In genomic region chr1:165369255-165369848, GRCh38 we compare ENCODE assay signal across 8 cellular contexts. TPM values are rescaled to one million over a fixed set of nuclear protein-coding genes. Genes with fewer than 3 reads are reported as not detected.
DNase-seq lines count a peak whose midpoint lies in the region; ATAC-seq and TF ChIP-seq lines count a peak whose summit lies in the region.

No MANE protein-coding gene starts in this region.

- no peak overlapping the region for H2AK5ac ChIP-seq in mesendoderm (ENCODE audit: low read length)

- H3K18ac ChIP-seq in mesendoderm (ENCODE audit: low read length) = no peak overlapping the region

- no peak for TF ChIP-seq EP300 in suprapubic skin (IDR thresholded peaks at IDR 0.05)

- in situ Hi-C loops in G401 (cut with HindIII; ENCODE audit: low sequenced_read_pairs) = no loop called here

- no peaks in the 10 kb centered on the region for H3K79me2 ChIP-seq in mesendoderm (ENCODE audit: control insufficient read depth, insufficient read depth, low read length)

- peak; percentile 42 to 88 for TF ChIP-seq CTCF in suprapubic skin (IDR thresholded peaks at IDR 0.05)

- TF ChIP-seq POLR2A in suprapubic skin (IDR thresholded peaks at IDR 0.05) = no peak

- H3K9me3 ChIP-seq in suprapubic skin = no peaks in the 10 kb centered on the region

- H3K27ac ChIP-seq in mesendoderm (ENCODE audit: low read depth, low read length) = no peak overlapping the region
- H3K27ac ChIP-seq in suprapubic skin = no peak overlapping the region

- no peak overlapping the region for H3K4ac ChIP-seq in mesendoderm (ENCODE audit: low read depth, low read length)

- no peaks in the 10 kb centered on the region for H3K79me1 ChIP-seq in mesendoderm (ENCODE audit: low read length)

- H3K56ac ChIP-seq in mesendoderm (ENCODE audit: low read length) = no peak overlapping the region

- H3K4me1 ChIP-seq in mesendoderm (ENCODE audit: control insufficient read depth, low read depth, low read length) (no peaks in the 10 kb centered on the region), suprapubic skin (peaks cover 18% of the 10 kb centered on the region)

- peak; percentile 25 for DNase-seq in G401 (ENCODE audit: low spot score)
- DNase-seq in NAMALWA (ENCODE audit: low spot score) = peak; percentile 72
- DNase-seq in activated CD4-positive, alpha-beta T cell treated with anti-CD3 and anti-CD28 coated beads for 1 hour = peak; percentile 22
- peak; percentile 16 to 52 for DNase-seq in dermis microvascular lymphatic vessel endothelial cell (ENCODE audit: low read depth in 2 of 2)
- DNase-seq in mesendoderm = peak; percentile 56
- peak in 1 of 2 donors; percentile 66 for DNase-seq in suprapubic skin (ENCODE audit: low spot score in 2 of 2)
- no peak for DNase-seq in T1000 (lab: John Stamatoyannopoulos, UW)

- no peak overlapping the region for H4K5ac ChIP-seq in mesendoderm (ENCODE audit: low read length)

- H2BK15ac ChIP-seq in mesendoderm (replicated peaks; ENCODE audit: low read depth) = no peak overlapping the region

- ATAC-seq in GM21717 (IDR thresholded peaks at IDR 0.05; ENCODE audit: unreplicated experiment) = peak; percentile 66

- no peak overlapping the region for H3K9ac ChIP-seq in mesendoderm (ENCODE audit: low read length)

- H2BK120ac ChIP-seq in mesendoderm (ENCODE audit: low read depth, low read length) = no peak overlapping the region

- no peak overlapping the region for H3K23ac ChIP-seq in mesendoderm (ENCODE audit: low read length)

- H3K4me3 ChIP-seq in mesendoderm (ENCODE audit: low read length) (no peak overlapping the region), suprapubic skin (no peak overlapping the region)

- H4K8ac ChIP-seq in mesendoderm (ENCODE audit: low read depth, low read length) = no peak overlapping the region

- no peak overlapping the region for H3K4me2 ChIP-seq in mesendoderm (ENCODE audit: low read length)

- no CpG with 5 or more reads among the region's 9 CpGs for WGBS in mesendoderm (ENCODE audit: extremely low coverage, insufficient coverage, low lambda C conversion rate)
- WGBS in suprapubic skin = 18% methylated on average over 9 of the region's 9 CpGs

- H2BK5ac ChIP-seq in mesendoderm (ENCODE audit: low read length) = no peak overlapping the region

- no peaks in the 10 kb centered on the region for H3K36me3 ChIP-seq in mesendoderm (ENCODE audit: control insufficient read depth, insufficient read depth, low read length)
- no peaks in the 10 kb centered on the region for H3K36me3 ChIP-seq in suprapubic skin

- H3K27me3 ChIP-seq in mesendoderm (ENCODE audit: insufficient read depth, low read length, poor library complexity) = no peaks in the 10 kb centered on the region
- H3K27me3 ChIP-seq in suprapubic skin = peaks cover 5% of the 10 kb centered on the region

RNA-seq across cellular contexts. Expression of gene LMX1A, which starts 12.8 kb away (rescaled TPM):
- total RNA-seq in G401 (2014; rRNA removed; shearing (Covaris generic)) = not detected in 2 replicates
- total RNA-seq in dermis microvascular lymphatic vessel endothelial cell (not detected in 2 replicates), suprapubic skin (under 1 TPM in 1 of 4 donors, not detected in 3; 0.44 TPM)
- polyA plus RNA-seq in mesendoderm (2013, experiment 1 of 2) = not detected
- polyA plus RNA-seq in mesendoderm (2013, experiment 2 of 2) = not detected
